ENCODE assay signal across 9 cellular contexts in genomic region chr5:153147891-153148623, GRCh38.
DNase-seq lines count a peak whose midpoint lies in the region; ATAC-seq and TF ChIP-seq lines count a peak whose summit lies in the region.
"Had no signal": no experiment of that assay in that cellular context is flagged by ENCODE, and none has a peak within 500 bp of the region (broad histone marks: within the 10 kb centered on the region; RNA-seq: fewer than 3 reads in every experiment).

No MANE protein-coding gene starts in this region.

- H3K4me3 ChIP-seq in Loucy (ENCODE audit: low read length, poor library complexity, severe bottlenecking): no peak overlapping the region
- no peak overlapping the region for H3K4me3 ChIP-seq in SK-N-SH (ENCODE audit: low read depth in 2 of 2, low read length in 1 of 2)
- H3K4me3 ChIP-seq in transverse colon: no peak overlapping the region

- in situ Hi-C loops in transverse colon (cut with MboI; ENCODE audit: low pct_ligation_motif_present in 1 of 4, low pct_unique_long_range_greater_than_20kb in 1 of 4, low sequenced_read_pairs in 3 of 4): loop anchor here in 3 of 4 donors (10.0 to 25.0 kb wide), 2 partner anchors 586 to 593 kb away; no protein-coding TSS in a partner anchor

- H3K9me2 ChIP-seq in Loucy (replicated peaks; ENCODE audit: low read depth, low read length): no peaks in the 10 kb centered on the region
- H3K9me2 ChIP-seq in SK-N-SH: no peaks in the 10 kb centered on the region

- no peaks in the 10 kb centered on the region for H3K36me3 ChIP-seq in Loucy (ENCODE audit: insufficient read depth, low read length)
- H3K36me3 ChIP-seq in SK-N-SH (replicated peaks in 1 of 2; ENCODE audit: control insufficient read depth in 1 of 2, insufficient read depth in 2 of 2, low read length in 1 of 2): peaks cover 0 to 5% of the 10 kb centered on the region in 2 experiments
- H3K36me3 ChIP-seq in transverse colon: no peaks in the 10 kb centered on the region

- H3K27ac ChIP-seq in SK-N-SH (ENCODE audit: low read depth in 2 of 2, low read length in 1 of 2): no peak overlapping the region
- no peak overlapping the region for H3K27ac ChIP-seq in transverse colon
- H3K27ac ChIP-seq: parathyroid adenoma had no signal

- H3K4me2 ChIP-seq in Loucy (ENCODE audit: low read depth, low read length, poor library complexity, severe bottlenecking): no peak overlapping the region
- 0 out of 2 replicates have a peak overlapping the region, but pooled peaks have one; percentile 15 for H3K4me2 ChIP-seq in SK-N-SH

- H3K27me3 ChIP-seq in Loucy (ENCODE audit: insufficient read depth, low read length, poor library complexity, severe bottlenecking) (no peaks in the 10 kb centered on the region), SK-N-SH (ENCODE audit: insufficient read depth) (no peaks in the 10 kb centered on the region), transverse colon (no peaks in the 10 kb centered on the region)

- peak; percentile 59 for TF ChIP-seq CTCF in Loucy (conservative IDR thresholded peaks at IDR 0.05; ENCODE audit: low read length)
- peak; percentile 74 for TF ChIP-seq CTCF in SK-N-SH (IDR thresholded peaks at IDR 0.05)
- TF ChIP-seq CTCF in transverse colon (IDR thresholded peaks at IDR 0.05): peak; percentile 24 to 38 (median 27)

- TF ChIP-seq EP300 in SK-N-SH (IDR thresholded peaks at IDR 0.05; ENCODE audit: borderline replicate concordance in 1 of 2, low read depth in 1 of 2, low read length in 1 of 2): no peak
- no peak for TF ChIP-seq EP300 in transverse colon (IDR thresholded peaks at IDR 0.05; ENCODE audit: low read depth)

- CTCF ChIA-PET in SK-N-SH (lab: Yijun Ruan, JAX): interaction anchor here (0.6 to 2.7 kb wide), 15 partner anchors 10 to 1397 kb away, joined by 3 to 13 read pairs (median 4); no protein-coding TSS in a partner anchor

- ATAC-seq in GM21786 (IDR thresholded peaks at IDR 0.05; ENCODE audit: unreplicated experiment): peak; percentile 77

- intact Hi-C loops in transverse colon (cut with DNase I; ENCODE audit: low total_unique reads): no loop called here
- intact Hi-C loops in posterior cingulate gyrus (cut with DNase I): loop anchor here (2.0 to 10.0 kb wide), 2 partner anchors 583 to 615 kb away; no protein-coding TSS in a partner anchor

- H4K20me1 ChIP-seq in Loucy (ENCODE audit: insufficient read depth, low read length, poor library complexity, severe bottlenecking): no peaks in the 10 kb centered on the region
- H4K20me1 ChIP-seq in SK-N-SH (ENCODE audit: insufficient read depth): no peaks in the 10 kb centered on the region

- H3K9ac ChIP-seq in Loucy (ENCODE audit: low read depth, low read length, poor library complexity, severe bottlenecking) (no peak overlapping the region), SK-N-SH (no peak overlapping the region)
- H3K9ac ChIP-seq: parathyroid adenoma had no signal

- H3F3A ChIP-seq in Loucy (ENCODE audit: low read depth): no peaks in the 10 kb centered on the region
- peaks cover 5% of the 10 kb centered on the region for H3F3A ChIP-seq in SK-N-SH (replicated peaks; ENCODE audit: insufficient read depth)

- no peaks in the 10 kb centered on the region for H3K79me2 ChIP-seq in Loucy (ENCODE audit: insufficient read depth, low read length)
- no peaks in the 10 kb centered on the region for H3K79me2 ChIP-seq in SK-N-SH (ENCODE audit: insufficient read depth)
- H3K79me2 ChIP-seq: parathyroid adenoma had no signal

- 12% methylated on average over 6 of the region's 7 CpGs for WGBS in SK-N-SH (ENCODE audit: low lambda C conversion rate)
- 20 to 40% methylated on average over 1 to 6 of the region's 7 CpGs for WGBS in transverse colon (ENCODE audit: low coverage in 1 of 2), 2 donors

- H2AFZ ChIP-seq in Loucy (ENCODE audit: low read length) (no peak overlapping the region), SK-N-SH (ENCODE audit: low read depth) (no peak overlapping the region)
- H2AFZ ChIP-seq: parathyroid adenoma had no signal

- POLR2A ChIA-PET in SK-N-SH (lab: Yijun Ruan, JAX): no interaction called here

- DNase-seq in GM04504 (ENCODE audit: low read depth) (peak; percentile 10), SK-N-SH (peak; percentile 9), hepatic stellate cell (ENCODE audit: low spot score) (peak; percentile 15), transverse colon (no peak), posterior cingulate gyrus (no peak), KG1 (lab: John Stamatoyannopoulos, UW) (no peak)

- peak; percentile 73 for TF ChIP-seq RAD21 in SK-N-SH (IDR thresholded peaks at IDR 0.05; ENCODE audit: low read length)

- H3K9me3 ChIP-seq in Loucy (ENCODE audit: insufficient read depth, low read depth, low read length) (no peaks in the 10 kb centered on the region), SK-N-SH (peaks cover 5% of the 10 kb centered on the region; the same call in 1 of the 2 replicates), transverse colon (no peaks in the 10 kb centered on the region)

- TF ChIP-seq POLR2A in transverse colon (IDR thresholded peaks at IDR 0.05): no peak

- H3K4me1 ChIP-seq in Loucy (ENCODE audit: insufficient read depth, low read length, poor library complexity, severe bottlenecking) (no peaks in the 10 kb centered on the region), SK-N-SH (ENCODE audit: control insufficient read depth in 1 of 2, insufficient read depth in 2 of 2, low read depth in 1 of 2, low read length in 1 of 2) (no peaks in the 10 kb centered on the region), transverse colon (no peaks in the 10 kb centered on the region)
- H3K4me1 ChIP-seq: parathyroid adenoma had no signal

TF ChIP-seq in SK-N-SH, 30 proteins besides CTCF, POLR2A, EP300 and RAD21:
- no peak for TF ChIP-seq FOXJ3 (CRISPR knock-in tag; IDR thresholded peaks at IDR 0.05)
- peak; percentile 70 for TF ChIP-seq SMC3 (IDR thresholded peaks at IDR 0.05; ENCODE audit: low read depth, low read length)

Comparison
In these comparisons a context has a peak if more than half of its experiments do, and no peak if none do; other contexts are left out.
1. DNase-seq: peak in GM04504 (single experiment), SK-N-SH (single experiment) and hepatic stellate cell (single experiment); none in transverse colon (single experiment), posterior cingulate gyrus (0 of 10) and KG1 (single experiment).
2. Peak in every context shown above with its lines, with median percentiles within 50 percentile points of each other: CTCF ChIP-seq.